Comparison of ENCODE assay signal across 12 cellular contexts in genomic region chr11:68122936-68123539, GRCh38. TPM values are rescaled to one million over a fixed set of nuclear protein-coding genes. Genes with fewer than 3 reads are reported as not detected.
DNase-seq lines count a peak whose midpoint lies in the region; ATAC-seq and TF ChIP-seq lines count a peak whose summit lies in the region.
"Had no signal": no experiment of that assay in that cellular context is flagged by ENCODE, and none has a peak within 500 bp of the region (broad histone marks: within the 10 kb centered on the region; RNA-seq: fewer than 3 reads in every experiment).

No MANE protein-coding gene starts in this region.

- peak; percentile 52 for DNase-seq in activated effector memory CD4-positive, alpha-beta T cell treated with anti-CD3 and anti-CD28 coated beads, Interleukin-2, amount 50 U/mL, for 16 hours
- no peak for DNase-seq in activated effector memory CD4-positive, alpha-beta T cell treated with Interleukin-2 at 50 U/mL for 16 hours
- DNase-seq in body of pancreas (peak; percentile 61 to 79 (median 76)), lung (ENCODE audit: low spot score) (peak; percentile 74), KG1 (lab: John Stamatoyannopoulos, UW) (no peak), T1000 (lab: John Stamatoyannopoulos, UW) (no peak)
- DNase-seq: activated naive CD4-positive, alpha-beta T cell treated with anti-CD3 and anti-CD28 coated beads, Interleukin-2, amount 50 U/mL, for 16 hours; effector CD8-positive, alpha-beta T cell; NCI-H187 had no signal

- intact Hi-C loops in body of pancreas (cut with DNase I) = no loop called here

- H3K9me3 ChIP-seq in body of pancreas = no peaks in the 10 kb centered on the region
- no peaks in the 10 kb centered on the region for H3K9me3 ChIP-seq in lung (ENCODE audit: control insufficient read depth in 2 of 2, insufficient read depth in 1 of 2, low read length in 1 of 2)
- H3K9me3 ChIP-seq in subcutaneous abdominal adipose tissue (ENCODE audit: control insufficient read depth in 5 of 5, low read length in 5 of 5) = no peaks in the 10 kb centered on the region

- ATAC-seq in body of pancreas (peak; percentile 34), lung (ENCODE audit: insufficient read depth, low FRiP score) (no peak), HG03457 (IDR thresholded peaks at IDR 0.05; ENCODE audit: unreplicated experiment) (no peak)
- ATAC-seq: activated CD4-positive, CD25-positive, alpha-beta regulatory T cell treated with anti-CD3 and anti-CD28 coated beads, Interleukin-2, amount 50 U/mL, for 24 hours had no signal

- peak in 1 of 3 donors; percentile 29 for TF ChIP-seq POLR2A in body of pancreas (IDR thresholded peaks at IDR 0.05)

- 39 to 55% methylated on average over 9 of the region's 9 CpGs for WGBS in body of pancreas, 2 donors
- 83 to 88% methylated on average over 9 of the region's 9 CpGs for WGBS in lung, 2 donors

- H3K4me3 ChIP-seq in body of pancreas (no peak overlapping the region), lung (no peak overlapping the region), subcutaneous abdominal adipose tissue (ENCODE audit: low read depth in 1 of 5, low read length in 5 of 5) (no peak overlapping the region)

- H3K27me3 ChIP-seq in body of pancreas = no peaks in the 10 kb centered on the region
- H3K27me3 ChIP-seq in lung (ENCODE audit: control insufficient read depth, insufficient read depth) = no peaks in the 10 kb centered on the region
- H3K27me3 ChIP-seq in subcutaneous abdominal adipose tissue (ENCODE audit: control insufficient read depth in 5 of 5, insufficient read depth in 4 of 5, low read length in 5 of 5) = no peaks in the 10 kb centered on the region

- TF ChIP-seq CTCF in body of pancreas (IDR thresholded peaks at IDR 0.05) = no peak
- no peak for TF ChIP-seq CTCF in lung (IDR thresholded peaks at IDR 0.05; ENCODE audit: control extremely low read depth, extremely low read depth)

- H3K27ac ChIP-seq in body of pancreas (peak overlapping the region; percentile 72 to 98 (median 96)), lung (ENCODE audit: low read depth in 1 of 2, low read length in 1 of 2) (peak overlapping the region; percentile 70 to 71), subcutaneous abdominal adipose tissue (ENCODE audit: low read depth, low read length) (peak overlapping the region; percentile 24)

- H3K36me3 ChIP-seq in body of pancreas (replicated peaks in 1 of 2; ENCODE audit: insufficient read depth in 1 of 2, low read depth in 2 of 2) (no peaks in the 10 kb centered on the region), lung (ENCODE audit: control insufficient read depth in 2 of 2, insufficient read depth in 2 of 2, low read length in 2 of 2) (no peaks in the 10 kb centered on the region), subcutaneous abdominal adipose tissue (ENCODE audit: control insufficient read depth in 5 of 5, insufficient read depth in 5 of 5, low read length in 5 of 5) (no peaks in the 10 kb centered on the region)

- no peak overlapping the region for H3K9ac ChIP-seq in subcutaneous abdominal adipose tissue (ENCODE audit: low read length in 5 of 5)

- H3K4me1 ChIP-seq in body of pancreas (peaks cover 68% of the 10 kb centered on the region), lung (ENCODE audit: control insufficient read depth in 2 of 2, insufficient read depth in 2 of 2, low read length in 2 of 2) (peaks cover 3 to 10% of the 10 kb centered on the region in 2 donors), subcutaneous abdominal adipose tissue (ENCODE audit: control insufficient read depth in 5 of 5, insufficient read depth in 5 of 5, low read length in 5 of 5) (peaks cover 5 to 56% (median 48%) of the 10 kb centered on the region in 5 donors)

RNA-seq across cellular contexts. Expression of gene CHKA, which starts 1.9 kb away (rescaled TPM):
- total RNA-seq in body of pancreas (10 to 100 TPM; 72.1 to 92.6 TPM), lung (10 to 100 TPM; 55.8 to 73.4 TPM)
- polyA plus RNA-seq in lung = 10 to 100 TPM; 17.6 to 42.2 TPM

Comparison
In these comparisons a context has a peak if more than half of its experiments do, and no peak if none do; other contexts are left out.
1. DNase-seq: peak in activated effector memory CD4-positive, alpha-beta T cell treated with anti-CD3 and anti-CD28 coated beads, Interleukin-2, amount 50 U/mL, for 16 hours (single experiment), body of pancreas (4 of 4) and lung (single experiment); none in activated effector memory CD4-positive, alpha-beta T cell treated with Interleukin-2 at 50 U/mL for 16 hours (single experiment), KG1 (single experiment) and T1000 (single experiment).
2. H3K27ac ChIP-seq: peak in every context shown above with its lines; median percentile 96 in body of pancreas; 70 in lung; 24 in subcutaneous abdominal adipose tissue.